32 cellular contexts compared by ENCODE assay signal in genomic region chr1:24557220-24557619, GRCh38. TPM values are rescaled to one million over a fixed set of nuclear protein-coding genes. Genes with fewer than 3 reads are reported as not detected.
DNase-seq lines count a peak whose midpoint lies in the region; ATAC-seq, FAIRE-seq and TF ChIP-seq lines count a peak whose summit lies in the region.
"Had no signal": no experiment of that assay in that cellular context is flagged by ENCODE, and none has a peak within 500 bp of the region (broad histone marks: within the 10 kb centered on the region; RNA-seq: fewer than 3 reads in every experiment).

No MANE protein-coding gene starts in this region.

- no peak overlapping the region for H3K4me2 ChIP-seq in A549

- peaks cover 38% of the 10 kb centered on the region for H3K4me1 Mint-ChIP-seq in Calu3 (ENCODE audit: low read depth, unreplicated experiment)
- H3K4me1 Mint-ChIP-seq in T-cell, result peaks cover 10 to 19% (median 18%) of the 10 kb centered on the region in 3 donors

- peak overlapping the region; percentile 86 to 92; a peak in 5 of 6 replicates for H3K27ac ChIP-seq in A549
- H3K27ac ChIP-seq: epithelial cell of prostate, GM23248, left lung, skin epidermis, tibial nerve had no signal

- no peak for DNase-seq in A549 (ENCODE audit: low read depth in 1 of 2, low spot score in 1 of 2)
- DNase-seq in Calu3, result no peak
- no peak for DNase-seq in T-cell
- peak; percentile 24 for DNase-seq in mesenteric fat pad (ENCODE audit: low spot score)
- DNase-seq in NCI-H1436 (lab: John Stamatoyannopoulos, UW), result no peak
- DNase-seq in NCI-H1436 treated with DMSO at 0.1 percent for 48 hours (lab: John Stamatoyannopoulos, UW), result no peak
- no peak for DNase-seq in HEK293T (ENCODE audit: extremely low spot score)
- DNase-seq: activated CD4-positive, alpha-beta T cell treated with anti-CD3 and anti-CD28 coated beads, Interleukin-2, amount 10 ng/mL, durations not matched to agents 24 days and 14 days; activated T-cell treated with anti-CD3 and anti-CD28 coated beads, Interleukin-2, amount 50 U/mL, for 1 hour; amniotic stem cell; effector CD8-positive, alpha-beta T cell; EL; GM23248; left lung; mesendoderm; NCI-H146; NCI-H510A treated with DMSO at 0.1 percent for 48 hours; occipital lobe; PC-3; stimulated activated CD8-positive, alpha-beta memory T cell treated with anti-CD3 and anti-CD28 coated beads, Interleukin-4, amount 100 ng/mL, for 48 hours; stimulated activated naive CD8-positive, alpha-beta T cell treated with anti-CD3 and anti-CD28 coated beads, Interleukin-15, amount 100 ng/mL, for 72 hours had no signal

- H3K36me3 Mint-ChIP-seq in Calu3 (ENCODE audit: insufficient read depth, unreplicated experiment) (peaks cover 61% of the 10 kb centered on the region), T-cell (no peaks in the 10 kb centered on the region)

- CTCF ChIA-PET in A549 (lab: Yijun Ruan, JAX) (interaction anchor here (1.1 kb wide), 1 partner anchor 11 kb away, joined by 3 read pairs; no protein-coding TSS in a partner anchor), Calu3 (lab: Charles Lee) (interaction anchor here (0.5 to 1.2 kb wide), 3 partner anchors 30 to 1205 kb away, joined by 3 to 10 read pairs (median 3); partner anchors contain the start of gene NIPAL3), T-cell (lab: Charles Lee) (no interaction called here), HEK293T (lab: Yijun Ruan, JAX) (no interaction called here)

- WGBS in A549 (ENCODE audit: missing lambda C conversion rate), result 92% methylated on average over 6 of the region's 6 CpGs

- no peak for TF ChIP-seq EP300 in A549 (IDR thresholded peaks at IDR 0.05)

- no peak for TF ChIP-seq RAD21 in A549 (conservative IDR thresholded peaks at IDR 0.05 in 1 of 2, IDR thresholded peaks at IDR 0.05 in 1 of 2)

- H3K4me3 ChIP-seq in A549, result no peak overlapping the region
- H3K4me3 ChIP-seq: GM23248, K562, skin epidermis, tibial nerve had no signal

- ATAC-seq in A549, result no peak
- no peak for ATAC-seq in T-cell (replicated peaks in 1 of 4)
- no peak for ATAC-seq in GM18868 (IDR thresholded peaks at IDR 0.05; ENCODE audit: unreplicated experiment)
- ATAC-seq: K562; left lung; PC-3; stimulated activated naive CD8-positive, alpha-beta T cell treated with anti-CD3 and anti-CD28 coated beads, Interleukin-15, amount 100 ng/mL, for 72 hours had no signal

- no peaks in the 10 kb centered on the region for H3K27me3 Mint-ChIP-seq in Calu3 (ENCODE audit: unreplicated experiment)
- peaks cover 0 to 25% of the 10 kb centered on the region in 2 donors for H3K27me3 Mint-ChIP-seq in T-cell

- no peaks in the 10 kb centered on the region for H3K9me3 ChIP-seq in A549
- H3K9me3 ChIP-seq: breast epithelium, left lung, tibial nerve had no signal

- no TSS peak for BruUV-seq in Calu3 (replicated peaks; lab: Mats Ljungman, UMichigan)

- no peak for TF ChIP-seq CTCF in A549 (IDR thresholded peaks at IDR 0.05)
- TF ChIP-seq CTCF in Calu3 (IDR thresholded peaks at IDR 0.05; ENCODE audit: unreplicated experiment), result no peak

- no peak for FAIRE-seq in A549 (lab: Jason Lieb, UNC)
- FAIRE-seq: colon had no signal

- H3K4me1 ChIP-seq in A549, result peaks cover 35% of the 10 kb centered on the region

- no peak for TF ChIP-seq POLR2A in A549 (IDR thresholded peaks at IDR 0.05; ENCODE audit: low read length)

- peak overlapping the region; percentile 90 for H3K27ac Mint-ChIP-seq in Calu3 (ENCODE audit: unreplicated experiment)
- H3K27ac Mint-ChIP-seq in T-cell, result peak overlapping the region in 1 of 2 donors; percentile 20
- H3K27ac Mint-ChIP-seq: activated CD4-positive, alpha-beta T cell treated with anti-CD3 and anti-CD28 coated beads, Interleukin-2, amount 10 ng/mL, durations not matched to agents 24 days and 14 days; stimulated activated naive CD8-positive, alpha-beta T cell treated with anti-CD3 and anti-CD28 coated beads, Interleukin-15, amount 100 ng/mL, for 72 hours had no signal

- H3K9me3 Mint-ChIP-seq in Calu3 (ENCODE audit: low read depth, unreplicated experiment) (no peaks in the 10 kb centered on the region), T-cell (no peaks in the 10 kb centered on the region)
- H3K9me3 Mint-ChIP-seq: activated CD4-positive, alpha-beta T cell treated with anti-CD3 and anti-CD28 coated beads, Interleukin-2, amount 10 ng/mL, durations not matched to agents 24 days and 14 days; stimulated activated naive CD8-positive, alpha-beta T cell treated with anti-CD3 and anti-CD28 coated beads, Interleukin-15, amount 100 ng/mL, for 72 hours had no signal

- intact Hi-C loops in Calu3 (cut with micrococcal nuclease; ENCODE audit: unreplicated experiment), result loop anchor here (5.0 kb wide), 1 partner anchor 80 kb away; no protein-coding TSS in a partner anchor

- H3K4me3 Mint-ChIP-seq in Calu3 (ENCODE audit: low read depth, unreplicated experiment) (peak overlapping the region; percentile 96), T-cell (peak overlapping the region; percentile 28 to 78 (median 61))
- H3K4me3 Mint-ChIP-seq: activated CD4-positive, alpha-beta T cell treated with anti-CD3 and anti-CD28 coated beads, Interleukin-2, amount 10 ng/mL, durations not matched to agents 24 days and 14 days had no signal

- POLR2A ChIA-PET in A549 (lab: Yijun Ruan, JAX), result no interaction called here
- POLR2A ChIA-PET in T-cell (lab: Charles Lee), result no interaction called here
- POLR2A ChIA-PET in HEK293T (lab: Yijun Ruan, JAX), result no interaction called here

TF ChIP-seq in A549, 52 proteins besides CTCF, POLR2A, EP300 and RAD21:
- TF ChIP-seq RFX5 (IDR thresholded peaks at IDR 0.05) (no peak), HDAC2 (IDR thresholded peaks at IDR 0.05) (no peak), PBX3 (IDR thresholded peaks at IDR 0.05) (no peak), HOXB13 (CRISPR knock-in tag; IDR thresholded peaks at IDR 0.05; ENCODE audit: low read depth) (no peak), CEBPB (IDR thresholded peaks at IDR 0.05) (no peak), RARB (CRISPR knock-in tag; IDR thresholded peaks at IDR 0.05) (no peak), KDM1A (IDR thresholded peaks at IDR 0.05; ENCODE audit: low read depth) (no peak), RCOR1 (IDR thresholded peaks at IDR 0.05; ENCODE audit: low read depth, low read length) (no peak)
TF ChIP-seq in A549: peak in this region for 0.

TF ChIP-seq in HEK293T, 16 proteins besides CTCF, POLR2A, EP300 and RAD21:
- TF ChIP-seq FOXK2 (IDR thresholded peaks at IDR 0.05) (no peak), L3MBTL2 (conservative IDR thresholded peaks at IDR 0.05) (no peak), BHLHE40 (IDR thresholded peaks at IDR 0.05; ENCODE audit: borderline replicate concordance) (no peak), ARNT (IDR thresholded peaks at IDR 0.05) (no peak), HDGF (IDR thresholded peaks at IDR 0.05; ENCODE audit: borderline replicate concordance) (no peak), ELF4 (IDR thresholded peaks at IDR 0.05) (no peak), NFRKB (IDR thresholded peaks at IDR 0.05) (no peak), SUZ12 (IDR thresholded peaks at IDR 0.05) (no peak), FOXA1 (IDR thresholded peaks at IDR 0.05) (no peak), ZNF384 (IDR thresholded peaks at IDR 0.05) (no peak), SP1 (IDR thresholded peaks at IDR 0.05) (no peak), LEF1 (IDR thresholded peaks at IDR 0.05; ENCODE audit: borderline replicate concordance) (no peak), CTBP1 (IDR thresholded peaks at IDR 0.05; ENCODE audit: borderline replicate concordance) (no peak), FOXM1 (IDR thresholded peaks at IDR 0.05; ENCODE audit: borderline replicate concordance) (no peak), TARDBP (IDR thresholded peaks at IDR 0.05) (no peak)
TF ChIP-seq in HEK293T: peak in this region for 0.

RNA-seq across cellular contexts. Expression of gene NCMAP, which starts 1.3 kb away (rescaled TPM):
- polyA plus RNA-seq in A549 (2011; rRNA removed) (1.7 and 2.2 TPM in 2 replicates), A549 (2017; fragmentation: RNase III; extraction: RNeasy Plus Mini Kit Qiagen cat#74134 plus additional on column Dnase treatment) (0.08 to 0.24 TPM (median 0.13 TPM) in 3 replicates)
- polyA plus RNA-seq in A549 (2012; cell fraction: cytosol; rRNA removed), result 0.08 and 0.09 TPM in 2 replicates
- 0.04 and 0.12 TPM in 2 replicates for polyA plus RNA-seq in A549 (2012; cell fraction: nucleus; rRNA removed)
- 1.8 and 2.5 TPM in 2 replicates for polyA minus RNA-seq in A549 (2011; rRNA and poly(A)+ RNA removed)
- total RNA-seq in Calu3 (2022) (63.9 and 78.8 TPM in 2 replicates), T-cell (under 1 TPM in 4 of 5 donors, not detected in 1; 0.13 to 0.23 (median 0.19) TPM), mesenteric fat pad (not detected)
- total RNA-seq: A673; activated CD4-positive, alpha-beta T cell treated with anti-CD3 and anti-CD28 coated beads, Interleukin-2, amount 10 ng/mL, durations not matched to agents 24 days and 14 days; glomerular endothelial cell; GM23248; K562; myocyte had no signal
- polyA plus RNA-seq: BJ, GM23248 had no signal

RNA-seq across cellular contexts. Expression of gene RCAN3, which starts 54.6 kb away (rescaled TPM):
- polyA plus RNA-seq in A549 (2011; rRNA removed) (11.5 and 14.6 TPM in 2 replicates), A549 (2017; fragmentation: RNase III; extraction: RNeasy Plus Mini Kit Qiagen cat#74134 plus additional on column Dnase treatment) (6.7 to 7.5 TPM (median 7.4 TPM) in 3 replicates)
- polyA plus RNA-seq in A549 (2012; cell fraction: cytosol; rRNA removed), result 5.8 and 6.8 TPM in 2 replicates
- 3.3 and 7.4 TPM in 2 replicates for polyA plus RNA-seq in A549 (2012; cell fraction: nucleus; rRNA removed)
- polyA minus RNA-seq in A549 (2011; rRNA and poly(A)+ RNA removed), result 9.7 and 10.4 TPM in 2 replicates
- total RNA-seq in Calu3 (2022) (12.9 and 15.3 TPM in 2 replicates), T-cell (100 to 1,000 TPM; 149 to 202 (median 186) TPM), mesenteric fat pad (3.7 TPM)

Comparison
In these comparisons a context has a peak if more than half of its experiments do, and no peak if none do; other contexts are left out.
1. RNA of gene NCMAP, which starts 1.3 kb away (total RNA-seq): 63.9 to 78.8 TPM in Calu3; 0.13 to 0.23 TPM in T-cell and not detected in mesenteric fat pad (single experiment); every median in the first group is over 10 times any median in the second.
2. CTCF ChIA-PET loops: an anchor here in A549 (1.1 kb wide) and Calu3 (0.5 to 1.2 kb wide); none called in T-cell and HEK293T.